Comparison of ENCODE assay signal across 8 cellular contexts in genomic region chr1:112840631-112841624, GRCh38.
A peak's percentile ranks its signal among the peaks of the same experiment; 100 is the strongest.
DNase-seq lines count a peak whose midpoint lies in the region; ATAC-seq, FAIRE-seq and TF ChIP-seq lines count a peak whose summit lies in the region.

No MANE protein-coding gene starts in this region.

- H3K36me3 ChIP-seq in endodermal cell (ENCODE audit: control insufficient read depth, insufficient read depth, low read length) (no peaks in the 10 kb centered on the region), tibial artery (no peaks in the 10 kb centered on the region)

- H3K27ac Mint-ChIP-seq in endodermal cell: peak overlapping the region; percentile 81

- H3K9me3 ChIP-seq in endodermal cell (ENCODE audit: control insufficient read depth, low read length) (no peaks in the 10 kb centered on the region), tibial artery (no peaks in the 10 kb centered on the region)

- H3K4me1 ChIP-seq in endodermal cell (ENCODE audit: control insufficient read depth, insufficient read depth, low read length): peaks cover 13% of the 10 kb centered on the region
- H3K4me1 ChIP-seq in tibial artery: no peaks in the 10 kb centered on the region

- H3K4me3 ChIP-seq in endodermal cell (ENCODE audit: low read length): no peak overlapping the region
- H3K4me3 ChIP-seq in tibial artery: no peak overlapping the region

- H3K9ac ChIP-seq in endodermal cell (ENCODE audit: extremely low read depth, low read length, poor library complexity, severe bottlenecking): no peak overlapping the region

- TF ChIP-seq CTCF in D721Med (IDR thresholded peaks at IDR 0.05; ENCODE audit: insufficient read depth, missing control alignments) (no peak), endodermal cell (conservative IDR thresholded peaks at IDR 0.05) (no peak), tibial artery (IDR thresholded peaks at IDR 0.05) (no peak)

- no peaks in the 10 kb centered on the region for H3K27me3 ChIP-seq in endodermal cell (ENCODE audit: control insufficient read depth, insufficient read depth, low read length, poor library complexity, severe bottlenecking)
- H3K27me3 ChIP-seq in tibial artery: no peaks in the 10 kb centered on the region

- intact Hi-C loops in tibial artery (cut with DNase I; ENCODE audit: low total_unique reads): no loop called here

- no peaks in the 10 kb centered on the region for H3K27me3 Mint-ChIP-seq in endodermal cell (ENCODE audit: insufficient read depth)

- no peak overlapping the region for H3K27ac ChIP-seq in endodermal cell (ENCODE audit: low read depth, low read length)
- H3K27ac ChIP-seq in tibial artery: no peak overlapping the region

- WGBS in endodermal cell (ENCODE audit: insufficient coverage in 1 of 2, insufficient read length in 1 of 2), 2 experiments: 38 to 83% methylated on average over 3 to 6 of the region's 7 CpGs

- H3K36me3 Mint-ChIP-seq in endodermal cell (ENCODE audit: low read depth): peaks cover 11% of the 10 kb centered on the region

- FAIRE-seq in D721Med (lab: Jason Lieb, UNC): no peak

- ATAC-seq in GM21390 (IDR thresholded peaks at IDR 0.05; ENCODE audit: unreplicated experiment) (peak; percentile 79), HG02970 (IDR thresholded peaks at IDR 0.05; ENCODE audit: low FRiP score, unreplicated experiment) (no peak), GM21526 (IDR thresholded peaks at IDR 0.05; ENCODE audit: low FRiP score, unreplicated experiment) (no peak)

- H3K4me3 Mint-ChIP-seq in endodermal cell: no peak overlapping the region

- DNase-seq in D721Med (ENCODE audit: insufficient read length, low spot score): peak; percentile 48
- peak; percentile 37 for DNase-seq in NCI-H146 (lab: John Stamatoyannopoulos, UW)
- DNase-seq in endodermal cell: no peak
- no peak for DNase-seq in tibial artery
- DNase-seq in foreskin melanocyte: no peak

- H3K9me3 Mint-ChIP-seq in endodermal cell: no peaks in the 10 kb centered on the region

- peaks cover 27% of the 10 kb centered on the region for H3K4me1 Mint-ChIP-seq in endodermal cell

Comparison
In these comparisons a context has a peak if more than half of its experiments do, and no peak if none do; other contexts are left out.
1. DNase-seq: peak in D721Med (single experiment) and NCI-H146 (single experiment); none in endodermal cell (single experiment), tibial artery (0 of 2) and foreskin melanocyte (single experiment).